ENCODE assay signal across 12 cellular contexts in the genomic region with DNA sequence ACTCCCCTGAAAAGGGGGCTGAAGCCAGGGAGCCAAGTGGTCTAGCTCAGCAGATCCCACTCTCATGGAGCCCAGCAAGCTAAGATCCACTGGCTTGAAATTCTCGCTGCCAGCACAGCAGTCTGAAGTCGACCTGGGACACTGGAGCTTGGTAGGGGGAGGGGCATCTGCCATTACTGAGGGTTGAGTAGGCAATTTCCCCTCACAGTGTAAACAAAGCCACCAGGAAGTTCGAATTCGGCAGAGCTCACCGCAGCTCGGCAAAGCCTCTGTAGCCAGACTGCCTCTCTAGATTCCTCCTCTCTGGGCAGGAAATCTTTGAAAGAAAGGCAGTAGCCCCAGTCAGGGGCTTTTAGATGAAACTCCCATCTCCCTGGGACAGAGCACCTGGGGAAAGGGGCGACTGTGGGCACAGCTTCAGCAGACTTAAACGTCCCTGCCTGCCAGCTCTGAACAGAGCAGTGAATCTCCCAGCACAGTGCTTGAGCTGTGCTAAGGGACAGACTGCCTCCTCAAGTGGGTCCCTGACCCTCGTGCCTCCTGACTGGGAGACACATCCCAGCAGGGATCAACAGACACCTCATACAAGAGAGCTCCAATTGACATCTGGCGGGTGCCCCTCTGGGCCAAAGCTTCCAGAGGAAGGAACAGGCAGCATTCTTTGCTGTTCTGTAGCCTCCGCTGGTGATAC. TPM values are rescaled to one million over a fixed set of nuclear protein-coding genes. Genes with fewer than 3 reads are reported as not detected.
DNase-seq lines count a peak whose midpoint lies in the region; FAIRE-seq and TF ChIP-seq lines count a peak whose summit lies in the region.
"Not testable (repeated sequence)": the region's sequence is repeated elsewhere in the genome, so short reads cannot be mapped to it uniquely, and the experiment has no call there.
"Had no signal": no experiment of that assay in that cellular context is flagged by ENCODE, and none has a peak within 500 bp of the region (broad histone marks: within the 10 kb centered on the region; RNA-seq: fewer than 3 reads in every experiment).

No MANE protein-coding gene starts in this region.

- H3K4me2 ChIP-seq in H1 (ENCODE audit: insufficient read depth in 1 of 2, low read depth in 2 of 2, low read length in 2 of 2) (peak overlapping the region; percentile 8 to 57; a peak in 2 of 4 replicates), osteoblast (ENCODE audit: insufficient read depth, low read length) (peak overlapping the region; percentile 69)

- H3K79me1 ChIP-seq in H1 (ENCODE audit: low read depth, low read length): not testable (repeated sequence)

- H4K20me1 ChIP-seq in H1 (replicated peaks in 1 of 2; ENCODE audit: control insufficient read depth in 1 of 2, insufficient read depth in 2 of 2, low read length in 2 of 2); osteoblast (ENCODE audit: insufficient read depth, low read length): not testable (repeated sequence)

- CTCF ChIA-PET in H1 (lab: Charles Lee; ENCODE audit: partially characterized antibody): interaction anchor here (0.6 to 1.6 kb wide), 4 partner anchors 29 to 883 kb away, joined by 3 to 7 read pairs (median 4); no protein-coding TSS in a partner anchor

- H2BK12ac ChIP-seq in H1 (ENCODE audit: low read depth, low read length): peak overlapping the region; percentile 44; the same call in 1 of the 2 replicates

- DNase-seq in EL: peak; percentile 65
- DNase-seq in NB4 (ENCODE audit: low read depth): peak; percentile 52
- DNase-seq in Peyer's patch: peak in 2 of 3 donors; percentile 61 to 69
- DNase-seq in activated gamma-delta T cell treated with Interleukin-2 at 50 U/mL for 16 hours: peak; percentile 22
- peak; percentile 25 to 50 for DNase-seq in H1 (ENCODE audit: low read depth in 1 of 2, low spot score in 2 of 2)
- peak; percentile 74 for DNase-seq in iris pigment epithelial cell (ENCODE audit: low read depth)
- DNase-seq in osteoblast (ENCODE audit: insufficient read length, low spot score, missing footprints): not testable (repeated sequence)
- peak; percentile 63 for DNase-seq in ureter (ENCODE audit: low spot score)

- not testable (repeated sequence) for H3K9ac ChIP-seq in H1 (replicated peaks in 1 of 4; ENCODE audit: extremely low read depth in 1 of 4, low read depth in 3 of 4, low read length in 3 of 4)

- FAIRE-seq in H1 (lab: Jason Lieb, UNC): not testable (repeated sequence)

- H3K27ac ChIP-seq in Peyer's patch: peak overlapping the region in 2 of 4 donors; percentile 38 to 39
- not testable (repeated sequence) for H3K27ac ChIP-seq in H1 (ENCODE audit: low read depth, low read length); osteoblast (ENCODE audit: low read depth, low read length)

- H4K5ac ChIP-seq in H1 (ENCODE audit: insufficient read length, low read depth, low read length): not testable (repeated sequence)

- H2BK20ac ChIP-seq in H1 (ENCODE audit: low read length): not testable (repeated sequence)

- H3K27me3 ChIP-seq in Peyer's patch; H1 (replicated peaks in 1 of 4; ENCODE audit: control insufficient read depth in 3 of 4, extremely low read depth in 1 of 4, insufficient read depth in 3 of 4, low read length in 3 of 4); osteoblast (ENCODE audit: insufficient read depth, low read length): not testable (repeated sequence)

- H2BK120ac ChIP-seq in H1 (replicated peaks; ENCODE audit: low read depth, low read length): not testable (repeated sequence)

- not testable (repeated sequence) for H3K23me2 ChIP-seq in H1 (ENCODE audit: low read depth, low read length)

- not testable (repeated sequence) for H3K79me2 ChIP-seq in H1 (ENCODE audit: control insufficient read depth in 1 of 2, insufficient read depth in 2 of 2, low read length in 2 of 2); osteoblast (ENCODE audit: insufficient read depth, low read length)

- TF ChIP-seq EP300 in H1 (IDR thresholded peaks at IDR 0.05; ENCODE audit: borderline replicate concordance in 1 of 2, low read depth in 2 of 2, low read length in 2 of 2): not testable (repeated sequence)

- H3K4me3 ChIP-seq in NB4 (ENCODE audit: low read depth, low read length); H1 (ENCODE audit: extremely low read depth in 1 of 4, insufficient read depth in 2 of 4, low read depth in 3 of 4, low read length in 4 of 4): not testable (repeated sequence)
- H3K4me3 ChIP-seq in Peyer's patch: peak overlapping the region in 1 of 4 donors; percentile 10
- H3K4me3 ChIP-seq in osteoblast (ENCODE audit: insufficient read depth, low read length): peak overlapping the region; percentile 35

- TF ChIP-seq CTCF in NB4 (IDR thresholded peaks at IDR 0.05; ENCODE audit: low read depth, low read length); Peyer's patch (IDR thresholded peaks at IDR 0.05); H1 (IDR thresholded peaks at IDR 0.05; ENCODE audit: control extremely low read depth in 1 of 3, insufficient read depth in 1 of 3, low read depth in 1 of 3, low read length in 3 of 3); osteoblast (IDR thresholded peaks at IDR 0.05; ENCODE audit: extremely low read depth, low read depth, low read length): not testable (repeated sequence)

- H3K23ac ChIP-seq in H1 (ENCODE audit: insufficient read length): not testable (repeated sequence)

- 75% methylated on average over 11 of the region's 11 CpGs; no CpG with 5 or more reads in 1 of the 2 experiments for WGBS in H1 (ENCODE audit: extremely low coverage in 1 of 2, insufficient coverage in 1 of 2, insufficient read length in 1 of 2, insufficient replicate concordance in 2 of 2, low coverage in 1 of 2, low lambda C conversion rate in 2 of 2, missing lambda C conversion rate in 1 of 2), 2 experiments

- H3K4me1 ChIP-seq in Peyer's patch; H1 (replicated peaks in 1 of 4; ENCODE audit: control insufficient read depth in 3 of 4, insufficient read depth in 4 of 4, low read length in 3 of 4); osteoblast (ENCODE audit: insufficient read depth, low read length): not testable (repeated sequence)

- not testable (repeated sequence) for H3K56ac ChIP-seq in H1 (replicated peaks; ENCODE audit: insufficient read length, low read depth, low read length)

- peak overlapping the region; percentile 56; the same call in 1 of the 2 replicates for H2BK5ac ChIP-seq in H1 (ENCODE audit: low read depth, low read length)

- peak overlapping the region; percentile 98 for H2AFZ ChIP-seq in H1 (ENCODE audit: low read length)
- H2AFZ ChIP-seq in osteoblast (ENCODE audit: low read length): peak overlapping the region; percentile 79

- POLR2A ChIA-PET in H1 (lab: Charles Lee; ENCODE audit: partially characterized antibody): interaction anchor here (1.1 to 1.2 kb wide), 3 partner anchors 89 to 746 kb away, joined by 3 to 4 read pairs (median 3); no protein-coding TSS in a partner anchor

- not testable (repeated sequence) for TF ChIP-seq POLR2A in NB4 (IDR thresholded peaks at IDR 0.05; ENCODE audit: extremely low read depth, insufficient read length); Peyer's patch (IDR thresholded peaks at IDR 0.05); H1 (IDR thresholded peaks at IDR 0.05; ENCODE audit: control extremely low read depth in 1 of 2, low read depth in 2 of 2, low read length in 2 of 2)

- H3K18ac ChIP-seq in H1 (ENCODE audit: extremely low read depth, low read length): peak overlapping the region; percentile 71

- H2AK5ac ChIP-seq in H1 (ENCODE audit: low read depth, low read length): not testable (repeated sequence)

- not testable (repeated sequence) for H3K9me3 ChIP-seq in Peyer's patch; H1 (ENCODE audit: insufficient read depth in 2 of 2, low read depth in 1 of 2, low read length in 1 of 2); osteoblast (ENCODE audit: low read depth, low read length)

- H3K14ac ChIP-seq in H1 (ENCODE audit: insufficient read length): not testable (repeated sequence)

- H3K36me3 ChIP-seq in Peyer's patch; H1 (ENCODE audit: control insufficient read depth in 2 of 4, insufficient read depth in 4 of 4, low read length in 3 of 4); osteoblast (ENCODE audit: insufficient read depth, low read length): not testable (repeated sequence)

- H4K91ac ChIP-seq in H1 (replicated peaks; ENCODE audit: insufficient read length, low read length): not testable (repeated sequence)

- peak overlapping the region; percentile 51; the same call in 1 of the 2 replicates for H4K8ac ChIP-seq in H1 (ENCODE audit: extremely low read depth, insufficient read depth, low read length)

- not testable (repeated sequence) for H2BK15ac ChIP-seq in H1 (ENCODE audit: low read length)

- H3K4ac ChIP-seq in H1 (replicated peaks; ENCODE audit: insufficient read length, low read depth, low read length): not testable (repeated sequence)

- TF ChIP-seq RAD21 in H1 (IDR thresholded peaks at IDR 0.05 in 1 of 2, conservative IDR thresholded peaks at IDR 0.05 in 1 of 2; ENCODE audit: low read depth in 2 of 2, low read length in 2 of 2): not testable (repeated sequence)

TF ChIP-seq in H1, 55 proteins besides CTCF, POLR2A, EP300 and RAD21:
- peak; percentile 57 for TF ChIP-seq ASH2L (IDR thresholded peaks at IDR 0.05; ENCODE audit: low read length)
TF ChIP-seq in H1: peak in this region for 1; not testable (repeated sequence) for 54.

RNA-seq across cellular contexts. Expression of gene ITGB6, which starts 18.8 kb away (rescaled TPM):
- total RNA-seq in Peyer's patch (10 to 100 TPM in 3 of 4 donors, 1 to 10 TPM in 1; 9.9 to 21.5 (median 15.3) TPM), osteoblast (under 0.01 TPM in 2 replicates), ureter (96.3 TPM)
- not detected in 2 replicates for total RNA-seq in H1 (2021; fragmentation: NEBNext Ultra II Directional; extraction: Animal tissue kit (Norgen Biotek cat#: 25700))
- polyA plus RNA-seq in H1 (2011; rRNA removed): not detected in 2 replicates
- not detected for polyA plus RNA-seq in H1 (2011; cell fraction: cytosol; rRNA removed)
- not detected for polyA plus RNA-seq in H1 (2011; cell fraction: nucleus; rRNA removed)
- polyA plus RNA-seq in H1 (2012, experiment 1 of 2): not detected in 4 replicates
- polyA plus RNA-seq in H1 (2012, experiment 2 of 2): not detected
- not detected for polyA plus RNA-seq in H1 (2013, experiment 1 of 2)
- polyA plus RNA-seq in H1 (2013, experiment 2 of 2): not detected
- polyA minus RNA-seq in H1 (2011; rRNA and poly(A)+ RNA removed): not detected in 2 replicates
- polyA minus RNA-seq in H1 (2011; cell fraction: cytosol; rRNA and poly(A)+ RNA removed): not detected
- not detected for polyA minus RNA-seq in H1 (2011; cell fraction: nucleus; rRNA and poly(A)+ RNA removed)
- total RNA-seq: activated B cell treated with CpG ODN at 0.5 μM for 24 hours; activated T-helper 2 cell treated with anti-CD3 and anti-CD28 coated beads, Interferon-gamma antibody, Interleukin-2, Interleukin-4, amounts not matched to agents 10 μg/mL and 5 μg/mL and 100 μg/mL, durations not matched to agents 14 hours and 24 hours and 36 hours; CD8-positive, alpha-beta memory T cell; SK-MEL-5 had no signal
- polyA plus RNA-seq: CD8-positive, alpha-beta memory T cell had no signal

Comparison
In these comparisons a context has a peak if more than half of its experiments do, and no peak if none do; other contexts are left out.
1. RNA of gene ITGB6, which starts 18.8 kb away (total RNA-seq): 96.3 TPM in ureter (single experiment) and 9.9 to 21.5 TPM in Peyer's patch; not detected in H1 and under 0.01 TPM in osteoblast; every median in the first group is over 10 times any median in the second.